28 cellular contexts compared by ENCODE assay signal in the genomic region with DNA sequence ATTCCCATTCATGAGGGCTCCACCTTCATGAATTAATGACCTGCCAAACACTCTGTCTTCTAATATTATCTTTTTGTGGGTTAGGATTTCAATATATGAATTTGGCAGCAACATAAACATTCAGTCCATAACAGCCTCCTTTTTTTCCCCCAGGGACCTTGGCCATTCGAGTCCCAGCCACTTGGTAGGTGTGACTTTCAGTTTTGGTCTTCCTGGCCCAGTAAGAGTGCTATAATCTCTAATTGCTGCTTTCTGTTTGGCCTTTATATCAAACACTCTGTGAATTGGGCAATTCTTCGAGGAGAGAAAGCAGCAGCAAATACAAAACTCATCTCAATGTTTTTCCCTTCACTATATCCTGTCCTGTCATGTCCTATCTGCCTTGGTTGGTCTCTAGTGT.
"Had no signal": no experiment of that assay in that cellular context is flagged by ENCODE, and none has a peak within 500 bp of the region (broad histone marks: within the 10 kb centered on the region; RNA-seq: fewer than 3 reads in every experiment).

No MANE protein-coding gene starts in this region.

- H3K27ac ChIP-seq: heart right ventricle, parathyroid adenoma, stomach, suprapubic skin, tibial nerve had no signal

- H3K4me1 ChIP-seq: heart right ventricle, parathyroid adenoma, stomach, suprapubic skin, tibial nerve had no signal

- DNase-seq: activated B cell treated with CpG ODN at 0.5 μM for 24 hours; activated CD4-positive, alpha-beta T cell treated with anti-CD3 and anti-CD28 coated beads for 36 hours; activated CD4-positive, alpha-beta T cell treated with anti-CD3 and anti-CD28 coated beads, Interleukin-2, amount 50 U/mL, for 4 hours; activated CD8-positive, alpha-beta memory T cell treated with anti-CD3 and anti-CD28 coated beads for 24 hours; activated CD8-positive, alpha-beta memory T cell treated with anti-CD3 and anti-CD28 coated beads, Interleukin-2, amount 50 U/mL, for 4 hours; activated naive CD4-positive, alpha-beta T cell treated with Interleukin-2 at 50 U/mL for 16 hours; activated naive CD8-positive, alpha-beta T cell treated with anti-CD3 and anti-CD28 coated beads for 36 hours; activated T-cell treated with anti-CD3 and anti-CD28 coated beads, Interleukin-2, amount 50 U/mL, for 24 hours; central memory CD4-positive, alpha-beta T cell; dermis blood vessel endothelial cell; effector CD8-positive, alpha-beta T cell; erythroblast; foreskin fibroblast; heart right ventricle; islet precursor cell; left cardiac atrium; nucleus accumbens; right cardiac atrium; stimulated activated CD4-positive, alpha-beta T cell treated with anti-CD3 and anti-CD28 coated beads, Interleukin-15, amount 100 ng/mL, for 24 hours; stomach had no signal

- H3K36me3 ChIP-seq: heart right ventricle, stomach, suprapubic skin, tibial nerve had no signal

- H3K36me3 Mint-ChIP-seq: activated naive CD8-positive, alpha-beta T cell treated with anti-CD3 and anti-CD28 coated beads for 36 hours; memory B cell; stimulated activated memory B cell treated with anti-CD40 and anti-IgM and Interleukin-4, amounts not matched to agents 10 μg/mL and 1 μg/mL and 100 μg/mL, for 72 hours had no signal

- H3K27me3 ChIP-seq: stomach, suprapubic skin, tibial nerve had no signal

- ATAC-seq: activated CD4-positive, alpha-beta T cell treated with anti-CD3 and anti-CD28 coated beads for 36 hours; heart right ventricle; left cardiac atrium; right cardiac atrium; stimulated activated memory B cell treated with anti-CD40 and anti-IgM and Interleukin-4, amounts not matched to agents 10 μg/mL and 1 μg/mL and 100 μg/mL, for 72 hours had no signal

- H3K4me3 Mint-ChIP-seq: activated B cell treated with CpG ODN at 0.5 μM for 24 hours; activated CD4-positive, alpha-beta T cell treated with anti-CD3 and anti-CD28 coated beads for 36 hours; activated naive CD8-positive, alpha-beta T cell treated with anti-CD3 and anti-CD28 coated beads for 36 hours; activated T-cell treated with anti-CD3 and anti-CD28 coated beads, Interleukin-2, amount 50 U/mL, for 24 hours; memory B cell; nephron; stimulated activated memory B cell treated with anti-CD40 and anti-IgM and Interleukin-4, amounts not matched to agents 10 μg/mL and 1 μg/mL and 100 μg/mL, for 72 hours had no signal

- H3K4me3 ChIP-seq: heart right ventricle, smooth muscle cell, stomach, suprapubic skin, tibial nerve had no signal

- FAIRE-seq: astrocyte had no signal

- H3K9me3 ChIP-seq: heart right ventricle, stomach, suprapubic skin had no signal

- H3K4me1 Mint-ChIP-seq: activated B cell treated with CpG ODN at 0.5 μM for 24 hours; activated CD4-positive, alpha-beta T cell treated with anti-CD3 and anti-CD28 coated beads for 36 hours; activated naive CD8-positive, alpha-beta T cell treated with anti-CD3 and anti-CD28 coated beads for 36 hours; memory B cell; nephron; stimulated activated memory B cell treated with anti-CD40 and anti-IgM and Interleukin-4, amounts not matched to agents 10 μg/mL and 1 μg/mL and 100 μg/mL, for 72 hours had no signal

- H3K27me3 Mint-ChIP-seq: activated B cell treated with CpG ODN at 0.5 μM for 24 hours; stimulated activated memory B cell treated with anti-CD40 and anti-IgM and Interleukin-4, amounts not matched to agents 10 μg/mL and 1 μg/mL and 100 μg/mL, for 72 hours had no signal

- H3K9me3 Mint-ChIP-seq: activated B cell treated with CpG ODN at 0.5 μM for 24 hours; activated naive CD8-positive, alpha-beta T cell treated with anti-CD3 and anti-CD28 coated beads for 36 hours; memory B cell; stimulated activated memory B cell treated with anti-CD40 and anti-IgM and Interleukin-4, amounts not matched to agents 10 μg/mL and 1 μg/mL and 100 μg/mL, for 72 hours had no signal

- H3K27ac Mint-ChIP-seq: activated B cell treated with CpG ODN at 0.5 μM for 24 hours; activated CD4-positive, alpha-beta T cell treated with anti-CD3 and anti-CD28 coated beads for 36 hours; activated naive CD8-positive, alpha-beta T cell treated with anti-CD3 and anti-CD28 coated beads for 36 hours; activated T-cell treated with anti-CD3 and anti-CD28 coated beads, Interleukin-2, amount 50 U/mL, for 24 hours; memory B cell; nephron; stimulated activated memory B cell treated with anti-CD40 and anti-IgM and Interleukin-4, amounts not matched to agents 10 μg/mL and 1 μg/mL and 100 μg/mL, for 72 hours had no signal
